1 cellular context compared by ENCODE assay signal in the genomic region with DNA sequence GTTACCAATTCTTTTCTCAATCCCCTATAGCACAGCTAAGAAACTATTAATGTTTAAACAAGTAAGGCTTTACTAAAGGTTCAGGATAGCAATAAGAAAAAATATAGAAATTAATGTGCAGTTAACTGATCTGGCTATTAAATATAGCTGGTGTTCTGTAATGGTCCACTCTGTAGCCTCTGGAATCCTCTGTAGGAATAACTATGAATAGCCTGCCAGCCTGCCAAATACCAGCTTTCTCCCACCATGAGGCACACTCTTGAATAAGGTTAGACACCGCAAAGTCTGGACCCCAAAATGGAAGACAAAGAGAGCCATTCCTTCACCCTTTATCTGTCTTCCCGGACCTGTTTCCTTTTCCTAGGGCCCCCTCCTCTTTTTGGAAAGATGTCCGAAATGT.
TF ChIP-seq lines count a peak whose summit lies in the region.

No MANE protein-coding gene starts in this region.

TF ChIP-seq in GM23338, 12 proteins besides CTCF, POLR2A, EP300 and RAD21 (continued from another document):
- TF ChIP-seq NANOG (IDR thresholded peaks at IDR 0.05; ENCODE audit: borderline replicate concordance) = no peak
- TF ChIP-seq, protein P1, sequence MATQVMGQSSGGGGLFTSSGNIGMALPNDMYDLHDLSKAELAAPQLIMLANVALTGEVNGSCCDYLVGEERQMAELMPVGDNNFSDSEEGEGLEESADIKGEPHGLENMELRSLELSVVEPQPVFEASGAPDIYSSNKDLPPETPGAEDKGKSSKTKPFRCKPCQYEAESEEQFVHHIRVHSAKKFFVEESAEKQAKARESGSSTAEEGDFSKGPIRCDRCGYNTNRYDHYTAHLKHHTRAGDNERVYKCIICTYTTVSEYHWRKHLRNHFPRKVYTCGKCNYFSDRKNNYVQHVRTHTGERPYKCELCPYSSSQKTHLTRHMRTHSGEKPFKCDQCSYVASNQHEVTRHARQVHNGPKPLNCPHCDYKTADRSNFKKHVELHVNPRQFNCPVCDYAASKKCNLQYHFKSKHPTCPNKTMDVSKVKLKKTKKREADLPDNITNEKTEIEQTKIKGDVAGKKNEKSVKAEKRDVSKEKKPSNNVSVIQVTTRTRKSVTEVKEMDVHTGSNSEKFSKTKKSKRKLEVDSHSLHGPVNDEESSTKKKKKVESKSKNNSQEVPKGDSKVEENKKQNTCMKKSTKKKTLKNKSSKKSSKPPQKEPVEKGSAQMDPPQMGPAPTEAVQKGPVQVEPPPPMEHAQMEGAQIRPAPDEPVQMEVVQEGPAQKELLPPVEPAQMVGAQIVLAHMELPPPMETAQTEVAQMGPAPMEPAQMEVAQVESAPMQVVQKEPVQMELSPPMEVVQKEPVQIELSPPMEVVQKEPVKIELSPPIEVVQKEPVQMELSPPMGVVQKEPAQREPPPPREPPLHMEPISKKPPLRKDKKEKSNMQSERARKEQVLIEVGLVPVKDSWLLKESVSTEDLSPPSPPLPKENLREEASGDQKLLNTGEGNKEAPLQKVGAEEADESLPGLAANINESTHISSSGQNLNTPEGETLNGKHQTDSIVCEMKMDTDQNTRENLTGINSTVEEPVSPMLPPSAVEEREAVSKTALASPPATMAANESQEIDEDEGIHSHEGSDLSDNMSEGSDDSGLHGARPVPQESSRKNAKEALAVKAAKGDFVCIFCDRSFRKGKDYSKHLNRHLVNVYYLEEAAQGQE (IDR thresholded peaks at IDR 0.05; ENCODE audit: unreplicated experiment) = no peak
- TF ChIP-seq POLR2AphosphoS5 (IDR thresholded peaks at IDR 0.05; ENCODE audit: low read depth) = no peak
- no peak for TF ChIP-seq ZNF114 (CRISPR knock-in tag; IDR thresholded peaks at IDR 0.05)
- no peak for TF ChIP-seq ZNF331 (CRISPR knock-in tag; IDR thresholded peaks at IDR 0.05; ENCODE audit: low read depth)
- TF ChIP-seq EZH2 (IDR thresholded peaks at IDR 0.05; ENCODE audit: low read depth, unreplicated experiment) = no peak
- no peak for TF ChIP-seq CREB1 (CRISPR knock-in tag; IDR thresholded peaks at IDR 0.05; ENCODE audit: low read depth)
- TF ChIP-seq, protein P2, sequence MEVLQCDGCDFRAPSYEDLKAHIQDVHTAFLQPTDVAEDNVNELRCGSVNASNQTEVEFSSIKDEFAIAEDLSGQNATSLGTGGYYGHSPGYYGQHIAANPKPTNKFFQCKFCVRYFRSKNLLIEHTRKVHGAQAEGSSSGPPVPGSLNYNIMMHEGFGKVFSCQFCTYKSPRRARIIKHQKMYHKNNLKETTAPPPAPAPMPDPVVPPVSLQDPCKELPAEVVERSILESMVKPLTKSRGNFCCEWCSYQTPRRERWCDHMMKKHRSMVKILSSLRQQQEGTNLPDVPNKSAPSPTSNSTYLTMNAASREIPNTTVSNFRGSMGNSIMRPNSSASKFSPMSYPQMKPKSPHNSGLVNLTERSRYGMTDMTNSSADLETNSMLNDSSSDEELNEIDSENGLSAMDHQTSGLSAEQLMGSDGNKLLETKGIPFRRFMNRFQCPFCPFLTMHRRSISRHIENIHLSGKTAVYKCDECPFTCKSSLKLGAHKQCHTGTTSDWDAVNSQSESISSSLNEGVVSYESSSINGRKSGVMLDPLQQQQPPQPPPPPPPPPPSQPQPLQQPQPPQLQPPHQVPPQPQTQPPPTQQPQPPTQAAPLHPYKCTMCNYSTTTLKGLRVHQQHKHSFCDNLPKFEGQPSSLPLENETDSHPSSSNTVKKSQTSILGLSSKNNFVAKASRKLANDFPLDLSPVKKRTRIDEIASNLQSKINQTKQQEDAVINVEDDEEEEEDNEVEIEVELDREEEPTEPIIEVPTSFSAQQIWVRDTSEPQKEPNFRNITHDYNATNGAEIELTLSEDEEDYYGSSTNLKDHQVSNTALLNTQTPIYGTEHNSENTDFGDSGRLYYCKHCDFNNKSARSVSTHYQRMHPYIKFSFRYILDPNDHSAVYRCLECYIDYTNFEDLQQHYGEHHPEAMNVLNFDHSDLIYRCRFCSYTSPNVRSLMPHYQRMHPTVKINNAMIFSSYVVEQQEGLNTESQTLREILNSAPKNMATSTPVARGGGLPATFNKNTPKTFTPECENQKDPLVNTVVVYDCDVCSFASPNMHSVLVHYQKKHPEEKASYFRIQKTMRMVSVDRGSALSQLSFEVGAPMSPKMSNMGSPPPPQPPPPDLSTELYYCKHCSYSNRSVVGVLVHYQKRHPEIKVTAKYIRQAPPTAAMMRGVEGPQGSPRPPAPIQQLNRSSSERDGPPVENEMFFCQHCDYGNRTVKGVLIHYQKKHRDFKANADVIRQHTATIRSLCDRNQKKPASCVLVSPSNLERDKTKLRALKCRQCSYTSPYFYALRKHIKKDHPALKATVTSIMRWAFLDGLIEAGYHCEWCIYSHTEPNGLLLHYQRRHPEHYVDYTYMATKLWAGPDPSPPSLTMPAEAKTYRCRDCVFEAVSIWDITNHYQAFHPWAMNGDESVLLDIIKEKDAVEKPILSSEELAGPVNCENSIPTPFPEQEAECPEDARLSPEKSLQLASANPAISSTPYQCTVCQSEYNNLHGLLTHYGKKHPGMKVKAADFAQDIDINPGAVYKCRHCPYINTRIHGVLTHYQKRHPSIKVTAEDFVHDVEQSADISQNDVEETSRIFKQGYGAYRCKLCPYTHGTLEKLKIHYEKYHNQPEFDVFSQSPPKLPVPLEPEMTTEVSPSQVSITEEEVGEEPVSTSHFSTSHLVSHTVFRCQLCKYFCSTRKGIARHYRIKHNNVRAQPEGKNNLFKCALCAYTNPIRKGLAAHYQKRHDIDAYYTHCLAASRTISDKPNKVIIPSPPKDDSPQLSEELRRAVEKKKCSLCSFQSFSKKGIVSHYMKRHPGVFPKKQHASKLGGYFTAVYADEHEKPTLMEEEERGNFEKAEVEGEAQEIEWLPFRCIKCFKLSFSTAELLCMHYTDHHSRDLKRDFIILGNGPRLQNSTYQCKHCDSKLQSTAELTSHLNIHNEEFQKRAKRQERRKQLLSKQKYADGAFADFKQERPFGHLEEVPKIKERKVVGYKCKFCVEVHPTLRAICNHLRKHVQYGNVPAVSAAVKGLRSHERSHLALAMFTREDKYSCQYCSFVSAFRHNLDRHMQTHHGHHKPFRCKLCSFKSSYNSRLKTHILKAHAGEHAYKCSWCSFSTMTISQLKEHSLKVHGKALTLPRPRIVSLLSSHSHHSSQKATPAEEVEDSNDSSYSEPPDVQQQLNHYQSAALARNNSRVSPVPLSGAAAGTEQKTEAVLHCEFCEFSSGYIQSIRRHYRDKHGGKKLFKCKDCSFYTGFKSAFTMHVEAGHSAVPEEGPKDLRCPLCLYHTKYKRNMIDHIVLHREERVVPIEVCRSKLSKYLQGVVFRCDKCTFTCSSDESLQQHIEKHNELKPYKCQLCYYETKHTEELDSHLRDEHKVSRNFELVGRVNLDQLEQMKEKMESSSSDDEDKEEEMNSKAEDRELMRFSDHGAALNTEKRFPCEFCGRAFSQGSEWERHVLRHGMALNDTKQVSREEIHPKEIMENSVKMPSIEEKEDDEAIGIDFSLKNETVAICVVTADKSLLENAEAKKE (CRISPR knock-in tag; IDR thresholded peaks at IDR 0.05) = no peak
- no peak for TF ChIP-seq STAT1 (IDR thresholded peaks at IDR 0.05; ENCODE audit: unreplicated experiment)
